ENCODE assay signal across 2 cellular contexts in the genomic region with DNA sequence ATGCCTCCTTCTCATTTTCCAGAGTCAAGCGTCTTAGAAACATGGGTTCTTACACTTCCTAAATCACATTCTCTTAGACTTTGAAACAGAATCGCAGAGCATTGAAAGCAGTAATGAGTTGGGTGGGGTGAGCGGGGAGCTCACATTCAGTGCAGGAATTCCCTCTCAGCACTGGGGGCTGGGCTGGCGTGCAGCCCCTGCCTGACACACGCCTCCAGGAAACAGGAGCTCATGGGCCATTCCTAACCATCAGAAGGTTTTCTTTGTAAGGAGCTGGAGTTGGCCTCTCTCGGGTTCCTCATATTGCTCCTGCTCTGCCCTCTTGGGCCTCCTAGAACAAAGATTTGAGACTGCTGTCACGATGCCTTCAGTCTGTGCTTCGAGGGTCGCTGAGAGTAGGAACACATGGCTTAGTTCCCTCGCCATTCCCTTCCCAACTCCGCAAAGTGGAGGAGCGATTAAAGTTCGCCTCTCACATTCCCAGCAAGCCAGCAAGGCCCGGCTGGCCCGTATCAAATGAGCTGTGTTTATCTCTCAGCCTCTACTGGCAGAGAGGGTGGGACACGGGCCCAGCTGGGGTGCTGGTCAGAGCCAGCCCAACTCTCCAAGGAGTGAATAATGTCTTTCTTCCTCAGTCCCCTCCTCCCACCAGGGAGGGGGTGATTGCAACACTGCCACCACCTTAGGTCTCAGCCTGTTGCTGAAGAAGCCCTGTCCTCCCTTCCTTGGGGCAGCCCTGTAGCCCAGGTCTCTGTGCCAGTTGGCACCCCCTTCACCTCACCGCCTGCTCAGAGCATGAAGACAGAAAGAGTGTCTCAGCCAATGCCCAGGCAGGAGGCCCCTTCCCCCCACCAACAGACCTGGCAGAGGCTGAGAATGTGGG.
A peak's percentile ranks its signal among the peaks of the same experiment; 100 is the strongest.
TF ChIP-seq lines count a peak whose summit lies in the region.

No MANE protein-coding gene starts in this region.

TF ChIP-seq in HEK293, 187 proteins besides CTCF, POLR2A, EP300 and RAD21 (continued from another document):
- TF ChIP-seq, protein P1, sequence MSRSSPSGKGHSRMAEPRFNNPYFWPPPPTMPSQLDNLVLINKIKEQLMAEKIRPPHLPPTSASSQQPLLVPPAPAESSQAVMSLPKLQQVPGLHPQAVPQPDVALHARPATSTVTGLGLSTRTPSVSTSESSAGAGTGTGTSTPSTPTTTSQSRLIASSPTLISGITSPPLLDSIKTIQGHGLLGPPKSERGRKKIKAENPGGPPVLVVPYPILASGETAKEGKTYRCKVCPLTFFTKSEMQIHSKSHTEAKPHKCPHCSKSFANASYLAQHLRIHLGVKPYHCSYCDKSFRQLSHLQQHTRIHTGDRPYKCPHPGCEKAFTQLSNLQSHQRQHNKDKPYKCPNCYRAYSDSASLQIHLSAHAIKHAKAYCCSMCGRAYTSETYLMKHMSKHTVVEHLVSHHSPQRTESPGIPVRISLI (tag by site-specific recombination; IDR thresholded peaks at IDR 0.05), result no peak
- peak; percentile 81 for TF ChIP-seq GLIS1 (tag by site-specific recombination; IDR thresholded peaks at IDR 0.05)

TF ChIP-seq in H1, 55 proteins besides CTCF, POLR2A, EP300 and RAD21:
- TF ChIP-seq E2F6 (IDR thresholded peaks at IDR 0.05) (peak; percentile 79), CEBPB (IDR thresholded peaks at IDR 0.05; ENCODE audit: low read depth, low read length) (peak; percentile 62; the same call in 1 of the 2 replicates), SP4 (IDR thresholded peaks at IDR 0.05; ENCODE audit: low read length) (no peak)
- TF ChIP-seq, protein P2, sequence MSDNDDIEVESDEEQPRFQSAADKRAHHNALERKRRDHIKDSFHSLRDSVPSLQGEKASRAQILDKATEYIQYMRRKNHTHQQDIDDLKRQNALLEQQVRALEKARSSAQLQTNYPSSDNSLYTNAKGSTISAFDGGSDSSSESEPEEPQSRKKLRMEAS (IDR thresholded peaks at IDR 0.05), result peak; percentile 79
